8 cellular contexts compared by ENCODE assay signal in genomic region chr3:75192065-75192658, GRCh38.
A peak's percentile ranks its signal among the peaks of the same experiment; 100 is the strongest.
DNase-seq lines count a peak whose midpoint lies in the region; ATAC-seq and TF ChIP-seq lines count a peak whose summit lies in the region.

No MANE protein-coding gene starts in this region.

- H2BK12ac ChIP-seq in H9 (ENCODE audit: insufficient read length, low read depth, low read length): no peak overlapping the region

- H4K91ac ChIP-seq in H9 (ENCODE audit: insufficient read length, low read depth, low read length): no peak overlapping the region

- no peak overlapping the region; a peak in 1 of 7 replicates for H3K27ac Mint-ChIP-seq in H9

- H4K8ac ChIP-seq in H9 (replicated peaks; ENCODE audit: insufficient read length, low read depth, low read length): no peak overlapping the region

- peak; percentile 2 for DNase-seq in NCI-H2107 (lab: John Stamatoyannopoulos, UW)
- DNase-seq in NCI-H2107 treated with DMSO at 0.1 percent for 48 hours (lab: John Stamatoyannopoulos, UW; ENCODE audit: unreplicated experiment): no peak
- peak; percentile 60 for DNase-seq in H9
- peak; percentile 9 for DNase-seq in NCI-H146 treated with DMSO at 0.1 percent for 48 hours (lab: John Stamatoyannopoulos, UW; ENCODE audit: unreplicated experiment)
- DNase-seq in activated CD4-positive, alpha-beta T cell treated with anti-CD3 and anti-CD28 coated beads, Interleukin-2, amount 50 U/mL, for 4 hours: peak; percentile 9 to 28
- no peak for DNase-seq in epithelial cell of proximal tubule (ENCODE audit: low read depth)
- no peak for DNase-seq in psoas muscle
- no peak for DNase-seq in SHP77 treated with DMSO at 0.1 percent for 48 hours (lab: John Stamatoyannopoulos, UW)

- H3K79me1 ChIP-seq in H9 (ENCODE audit: insufficient read depth, low read depth, low read length, poor library complexity, severe bottlenecking): no peaks in the 10 kb centered on the region

- no peak overlapping the region for H3K4me3 Mint-ChIP-seq in H9

- H4K20me1 ChIP-seq in H9 (ENCODE audit: control insufficient read depth, insufficient read depth, insufficient read length): no peaks in the 10 kb centered on the region

- H3K27me3 ChIP-seq in H9 (ENCODE audit: insufficient read depth, low read length): no peaks in the 10 kb centered on the region
- H3K27me3 ChIP-seq in psoas muscle (ENCODE audit: insufficient read depth in 3 of 3, low read length in 2 of 3): no peaks in the 10 kb centered on the region

- H3K4me3 ChIP-seq in epithelial cell of proximal tubule (ENCODE audit: low read depth, low read length) (no peak overlapping the region), psoas muscle (no peak overlapping the region)

- H4K5ac ChIP-seq in H9 (ENCODE audit: insufficient read length, low read depth, low read length): no peak overlapping the region

- H2BK20ac ChIP-seq in H9 (ENCODE audit: low read depth, low read length, poor library complexity, severe bottlenecking): no peak overlapping the region

- peaks cover 0 to 7% of the 10 kb centered on the region in 2 experiments; a peak in 2 of 5 replicates for H3K9me3 Mint-ChIP-seq in H9

- no peak overlapping the region for H2BK120ac ChIP-seq in H9 (ENCODE audit: low read depth, low read length, poor library complexity, severe bottlenecking)

- H3K56ac ChIP-seq in H9 (ENCODE audit: insufficient read length, low read depth, low read length): no peak overlapping the region

- no peak overlapping the region for H3K23ac ChIP-seq in H9 (ENCODE audit: insufficient read length, low read depth, low read length)

- no peak overlapping the region for H3K4ac ChIP-seq in H9 (ENCODE audit: low read depth, low read length)

- no peak overlapping the region for H3K14ac ChIP-seq in H9 (ENCODE audit: insufficient read depth, low read length)

- H2BK15ac ChIP-seq in H9 (ENCODE audit: low read depth, low read length): no peak overlapping the region

- intact Hi-C loops in psoas muscle (cut with DNase I): no loop called here

- no peak overlapping the region for H3K9ac ChIP-seq in H9 (ENCODE audit: extremely low read depth, insufficient read length, low read length)

- no CpG with 5 or more reads among the region's 8 CpGs for WGBS in H9 (ENCODE audit: extremely low coverage, insufficient read length, low lambda C conversion rate)
- 55 to 60% (median 57%) methylated on average over 8 of the region's 8 CpGs for WGBS in psoas muscle, 3 donors

- H3T11ph ChIP-seq in H9 (ENCODE audit: low read length): no peak overlapping the region

- H3K18ac ChIP-seq in H9 (ENCODE audit: insufficient read length, low read depth, low read length): no peak overlapping the region

- H2AFZ ChIP-seq in H9 (ENCODE audit: low read length): no peak overlapping the region

- no peak overlapping the region for H3K27ac ChIP-seq in H9 (ENCODE audit: insufficient read length, low read depth, low read length)
- no peak overlapping the region for H3K27ac ChIP-seq in psoas muscle

- H2BK5ac ChIP-seq in H9 (ENCODE audit: insufficient read length, low read length): no peak overlapping the region

- no peaks in the 10 kb centered on the region for H3K79me2 ChIP-seq in H9 (ENCODE audit: insufficient read depth, low read length)

- no peaks in the 10 kb centered on the region for H3K9me3 ChIP-seq in H9 (ENCODE audit: control insufficient read depth, low read depth, low read length)
- no peaks in the 10 kb centered on the region for H3K9me3 ChIP-seq in psoas muscle

- H3K4me1 ChIP-seq in H9 (ENCODE audit: insufficient read depth, low read length): peaks cover 3% of the 10 kb centered on the region; the same call in 1 of the 2 replicates
- no peaks in the 10 kb centered on the region for H3K4me1 ChIP-seq in psoas muscle

- no peaks in the 10 kb centered on the region for H3K36me3 ChIP-seq in psoas muscle (ENCODE audit: insufficient read depth in 1 of 2, low read depth in 1 of 2)

- no peak overlapping the region for H2AK5ac ChIP-seq in H9 (ENCODE audit: insufficient read length, low read length)

- peak; percentile 85 for TF ChIP-seq CTCF in H9 (conservative IDR thresholded peaks at IDR 0.05)
- peak; percentile 94 for TF ChIP-seq CTCF in epithelial cell of proximal tubule (conservative IDR thresholded peaks at IDR 0.05; ENCODE audit: low read depth, low read length)
- peak; percentile 62 for TF ChIP-seq CTCF in psoas muscle (IDR thresholded peaks at IDR 0.05)

- peaks cover 17 to 20% of the 10 kb centered on the region in 2 experiments for H3K4me1 Mint-ChIP-seq in H9

- no peak for ATAC-seq in psoas muscle

- H3K4me2 ChIP-seq in H9 (ENCODE audit: insufficient read depth, insufficient read length, low read length): no peak overlapping the region

- H3K27me3 Mint-ChIP-seq in H9 (ENCODE audit: low read depth): no peaks in the 10 kb centered on the region

- peaks cover 0 to 8% (median 0%) of the 10 kb centered on the region in 3 experiments; a peak in 2 of 7 replicates for H3K36me3 Mint-ChIP-seq in H9 (ENCODE audit: insufficient read depth in 1 of 3, low read depth in 3 of 3)

- H3K23me2 ChIP-seq in H9 (ENCODE audit: insufficient read length, low read depth, low read length, poor library complexity, severe bottlenecking): no peaks in the 10 kb centered on the region

Comparison
In these comparisons a context has a peak if more than half of its experiments do, and no peak if none do; other contexts are left out.
1. DNase-seq: peak in NCI-H2107 (single experiment), H9 (single experiment), NCI-H146 treated with DMSO at 0.1 percent for 48 hours (single experiment) and activated CD4-positive, alpha-beta T cell treated with anti-CD3 and anti-CD28 coated beads, Interleukin-2, amount 50 U/mL, for 4 hours (2 of 2); none in NCI-H2107 treated with DMSO at 0.1 percent for 48 hours (single experiment), epithelial cell of proximal tubule (single experiment), psoas muscle (0 of 2) and SHP77 treated with DMSO at 0.1 percent for 48 hours (single experiment).
2. Peak in every context shown above with its lines, with median percentiles within 50 percentile points of each other: CTCF ChIP-seq.